Comparison of ENCODE assay signal across 14 cellular contexts in the genomic region with DNA sequence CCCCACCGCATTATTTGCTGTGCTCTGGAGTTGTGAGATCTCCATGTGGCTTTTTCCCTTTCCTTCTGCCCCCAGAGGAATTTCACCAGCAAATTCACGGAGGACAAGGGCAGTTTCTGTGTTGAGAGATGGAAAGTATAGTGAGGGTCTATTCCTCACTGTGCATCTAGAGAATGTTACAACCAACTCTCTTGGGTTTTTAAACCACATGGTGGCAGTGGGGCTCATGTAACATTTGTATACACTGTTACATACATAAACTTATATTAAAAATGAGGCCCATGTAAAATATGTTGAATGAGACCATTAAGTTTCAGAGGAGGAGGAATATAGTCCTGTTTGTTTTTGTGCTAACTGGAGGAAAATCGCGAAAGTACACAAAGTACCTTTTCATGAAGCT. TPM values are rescaled to one million over a fixed set of nuclear protein-coding genes. Genes with fewer than 3 reads are reported as not detected.
A peak's percentile ranks its signal among the peaks of the same experiment; 100 is the strongest.
DNase-seq lines count a peak whose midpoint lies in the region; ATAC-seq and TF ChIP-seq lines count a peak whose summit lies in the region.
"Had no signal": no experiment of that assay in that cellular context is flagged by ENCODE, and none has a peak within 500 bp of the region (broad histone marks: within the 10 kb centered on the region; RNA-seq: fewer than 3 reads in every experiment).

No MANE protein-coding gene starts in this region.

- DNase-seq in cardiac muscle cell (ENCODE audit: low read depth in 1 of 2, low spot score in 1 of 2), result peak in 1 of 2 donors; percentile 37
- no peak for DNase-seq in Right ventricle myocardium inferior (ENCODE audit: missing footprints)
- no peak for DNase-seq in activated T-helper 2 cell treated with anti-CD3 and anti-CD28 coated beads, Interferon-gamma antibody, Interleukin-2, Interleukin-4, amounts not matched to agents 10 μg/mL and 5 μg/mL and 100 μg/mL, durations not matched to agents 14 hours and 24 hours and 36 hours (ENCODE audit: low spot score)
- no peak for DNase-seq in upper lobe of left lung
- DNase-seq in posterior vena cava (ENCODE audit: low spot score), result no peak
- DNase-seq: dermis blood vessel endothelial cell, gastrocnemius medialis, Kasumi-1, left ventricle myocardium superior had no signal

- TF ChIP-seq CTCF in cardiac muscle cell (IDR thresholded peaks at IDR 0.05; ENCODE audit: low read depth, low read length) (no peak), upper lobe of left lung (IDR thresholded peaks at IDR 0.05) (no peak)

- intact Hi-C loops in Right ventricle myocardium inferior (cut with DNase I), result no loop called here
- intact Hi-C loops in activated T-helper 2 cell treated with anti-CD3 and anti-CD28 coated beads, Interferon-gamma antibody, Interleukin-2, Interleukin-4, amounts not matched to agents 10 μg/mL and 5 μg/mL and 100 μg/mL, durations not matched to agents 14 hours and 24 hours and 36 hours (cut with micrococcal nuclease), result no loop called here
- intact Hi-C loops in posterior vena cava (cut with DNase I), result loop anchor here in 1 of 2 donors (5.0 kb wide), 1 partner anchor 489 kb away; no protein-coding TSS in a partner anchor

- H3K9ac ChIP-seq in iPS-20b (ENCODE audit: low read depth, low read length), result no peak overlapping the region

- H3K4me3 Mint-ChIP-seq in activated T-helper 2 cell treated with anti-CD3 and anti-CD28 coated beads, Interferon-gamma antibody, Interleukin-2, Interleukin-4, amounts not matched to agents 10 μg/mL and 5 μg/mL and 100 μg/mL, durations not matched to agents 14 hours and 24 hours and 36 hours (ENCODE audit: low read depth), result peak overlapping the region; percentile 74

- no peak overlapping the region for H3K27ac Mint-ChIP-seq in activated T-helper 2 cell treated with anti-CD3 and anti-CD28 coated beads, Interferon-gamma antibody, Interleukin-2, Interleukin-4, amounts not matched to agents 10 μg/mL and 5 μg/mL and 100 μg/mL, durations not matched to agents 14 hours and 24 hours and 36 hours
- H3K27ac Mint-ChIP-seq: B cell had no signal

- H3K9me3 ChIP-seq in cardiac muscle cell (ENCODE audit: low read depth) (no peaks in the 10 kb centered on the region), iPS-20b (ENCODE audit: insufficient read depth, low read depth, low read length) (no peaks in the 10 kb centered on the region), upper lobe of left lung (no peaks in the 10 kb centered on the region)
- H3K9me3 ChIP-seq: gastrocnemius medialis had no signal

- no peak for TF ChIP-seq EP300 in upper lobe of left lung (IDR thresholded peaks at IDR 0.05)

- H3K4me1 Mint-ChIP-seq in activated T-helper 2 cell treated with anti-CD3 and anti-CD28 coated beads, Interferon-gamma antibody, Interleukin-2, Interleukin-4, amounts not matched to agents 10 μg/mL and 5 μg/mL and 100 μg/mL, durations not matched to agents 14 hours and 24 hours and 36 hours (ENCODE audit: low read depth), result peaks cover 11% of the 10 kb centered on the region

- no peak overlapping the region for H3K27ac ChIP-seq in cardiac muscle cell
- no peak overlapping the region for H3K27ac ChIP-seq in iPS-20b (ENCODE audit: low read length)
- no peak overlapping the region for H3K27ac ChIP-seq in upper lobe of left lung
- H3K27ac ChIP-seq: gastrocnemius medialis had no signal

- H3K4me1 ChIP-seq in cardiac muscle cell (ENCODE audit: low read depth), result no peaks in the 10 kb centered on the region
- no peaks in the 10 kb centered on the region; the same call in 1 of the 2 replicates for H3K4me1 ChIP-seq in iPS-20b (ENCODE audit: insufficient read depth, low read length)
- H3K4me1 ChIP-seq in upper lobe of left lung, result peaks cover 0 to 16% (median 2%) of the 10 kb centered on the region in 4 donors
- H3K4me1 ChIP-seq: gastrocnemius medialis had no signal

- H3K4me3 ChIP-seq in cardiac muscle cell (peak overlapping the region; percentile 43), iPS-20b (ENCODE audit: low read length) (peak overlapping the region; percentile 85), upper lobe of left lung (peak overlapping the region in 3 of 4 donors; percentile 58 to 63 (median 58))

- 52% methylated on average over 4 of the region's 4 CpGs for WGBS in upper lobe of left lung, 2 donors

- ATAC-seq in Right ventricle myocardium inferior (no peak), upper lobe of left lung (ENCODE audit: low FRiP score in 2 of 2) (no peak), HG03520 (IDR thresholded peaks at IDR 0.05; ENCODE audit: unreplicated experiment) (no peak), HG03342 (IDR thresholded peaks at IDR 0.05; ENCODE audit: unreplicated experiment) (no peak)
- ATAC-seq: gastrocnemius medialis, left ventricle myocardium superior had no signal

- no peaks in the 10 kb centered on the region for H3K9me3 Mint-ChIP-seq in activated T-helper 2 cell treated with anti-CD3 and anti-CD28 coated beads, Interferon-gamma antibody, Interleukin-2, Interleukin-4, amounts not matched to agents 10 μg/mL and 5 μg/mL and 100 μg/mL, durations not matched to agents 14 hours and 24 hours and 36 hours

- H3K27me3 ChIP-seq in cardiac muscle cell (peaks cover 66% of the 10 kb centered on the region), iPS-20b (ENCODE audit: insufficient read depth, low read length) (peaks cover 74% of the 10 kb centered on the region), upper lobe of left lung (peaks cover 0 to 9% (median 4%) of the 10 kb centered on the region in 4 donors)

- no peak for TF ChIP-seq POLR2A in upper lobe of left lung (IDR thresholded peaks at IDR 0.05)

- no peaks in the 10 kb centered on the region for H3K36me3 Mint-ChIP-seq in activated T-helper 2 cell treated with anti-CD3 and anti-CD28 coated beads, Interferon-gamma antibody, Interleukin-2, Interleukin-4, amounts not matched to agents 10 μg/mL and 5 μg/mL and 100 μg/mL, durations not matched to agents 14 hours and 24 hours and 36 hours (ENCODE audit: low read depth)

- no peaks in the 10 kb centered on the region for H3K36me3 ChIP-seq in cardiac muscle cell
- H3K36me3 ChIP-seq in iPS-20b (ENCODE audit: insufficient read depth, low read depth, low read length), result no peaks in the 10 kb centered on the region
- H3K36me3 ChIP-seq in upper lobe of left lung, result no peaks in the 10 kb centered on the region
- H3K36me3 ChIP-seq: gastrocnemius medialis had no signal

- H3K27me3 Mint-ChIP-seq in activated T-helper 2 cell treated with anti-CD3 and anti-CD28 coated beads, Interferon-gamma antibody, Interleukin-2, Interleukin-4, amounts not matched to agents 10 μg/mL and 5 μg/mL and 100 μg/mL, durations not matched to agents 14 hours and 24 hours and 36 hours (ENCODE audit: low read depth), result peaks cover 39% of the 10 kb centered on the region

RNA-seq across cellular contexts. Expression of gene PRKG2, which starts 0.9 kb away (rescaled TPM):
- total RNA-seq in cardiac muscle cell, result 0.32 and 0.54 TPM in 2 replicates
- 0.35 TPM in 1 of 2 replicates, not detected in the other for polyA plus RNA-seq in cardiac muscle cell
- total RNA-seq in Right ventricle myocardium inferior, result 0.05 TPM
- total RNA-seq in activated T-helper 2 cell treated with anti-CD3 and anti-CD28 coated beads, Interferon-gamma antibody, Interleukin-2, Interleukin-4, amounts not matched to agents 10 μg/mL and 5 μg/mL and 100 μg/mL, durations not matched to agents 14 hours and 24 hours and 36 hours, result 0.28 and 0.43 TPM in 2 replicates
- 1 to 10 TPM; 2.1 to 8.9 (median 6.2) TPM for total RNA-seq in upper lobe of left lung
- 1 to 10 TPM in 1 of 2 donors, under 1 TPM in 1; 0.86 to 2.2 TPM for total RNA-seq in posterior vena cava
- total RNA-seq: G401 had no signal
